21 cellular contexts compared by ENCODE assay signal in the genomic region with DNA sequence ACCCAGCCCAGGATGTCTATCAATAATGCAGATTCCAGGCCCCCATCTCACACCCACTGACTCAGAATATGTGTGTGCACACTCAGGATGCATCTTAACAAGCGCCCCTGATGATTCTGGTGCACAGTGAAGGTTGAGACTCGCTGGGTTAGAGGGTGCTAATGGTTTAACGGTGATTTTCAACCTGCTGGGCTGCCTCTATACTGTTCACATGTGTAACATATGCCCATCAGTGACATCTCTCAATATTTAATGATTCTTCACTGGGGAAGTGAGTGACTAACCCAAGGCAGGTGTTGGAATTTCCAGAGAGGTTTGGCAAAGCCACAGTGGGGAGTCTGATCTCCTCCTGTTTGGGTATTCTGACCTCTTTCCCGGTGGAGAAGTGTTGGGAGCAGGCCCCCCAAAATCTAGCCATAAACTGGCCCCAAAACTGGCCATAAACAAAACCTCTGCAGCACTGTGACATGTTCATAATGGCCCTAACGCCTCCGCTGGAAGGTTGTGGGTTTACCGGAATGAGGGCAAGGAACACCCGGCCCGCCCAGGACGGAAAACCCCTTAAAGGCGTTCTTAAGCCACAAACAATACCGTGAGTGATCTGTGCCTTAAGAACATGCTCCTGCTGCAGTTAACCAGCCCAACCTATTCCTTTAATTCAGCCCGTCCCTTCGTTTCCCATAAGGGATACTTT. TPM values are rescaled to one million over a fixed set of nuclear protein-coding genes. Genes with fewer than 3 reads are reported as not detected.
DNase-seq lines count a peak whose midpoint lies in the region; ATAC-seq and TF ChIP-seq lines count a peak whose summit lies in the region.
"Had no signal": no experiment of that assay in that cellular context is flagged by ENCODE, and none has a peak within 500 bp of the region (broad histone marks: within the 10 kb centered on the region; RNA-seq: fewer than 3 reads in every experiment).

No MANE protein-coding gene starts in this region.

- H3K9me3 ChIP-seq in MM.1S (replicated peaks; ENCODE audit: insufficient read depth, low read length) (no peaks in the 10 kb centered on the region), hepatocyte (ENCODE audit: low read depth) (no peaks in the 10 kb centered on the region)
- H3K9me3 ChIP-seq: colonic mucosa, transverse colon had no signal

- H2AFZ ChIP-seq in MM.1S (ENCODE audit: low read length), result no peak overlapping the region
- no peak overlapping the region for H2AFZ ChIP-seq in hepatocyte

- no peak for ATAC-seq in GM21515 (IDR thresholded peaks at IDR 0.05; ENCODE audit: unreplicated experiment)

- peaks cover 35% of the 10 kb centered on the region for H3K27me3 Mint-ChIP-seq in activated naive CD8-positive, alpha-beta T cell treated with anti-CD3 and anti-CD28 coated beads for 36 hours

- H3K27ac ChIP-seq in MM.1S (ENCODE audit: low read length), result no peak overlapping the region
- no peak overlapping the region for H3K27ac ChIP-seq in hepatocyte
- H3K27ac ChIP-seq: colonic mucosa, transverse colon had no signal

- H3K36me3 ChIP-seq in MM.1S (replicated peaks; ENCODE audit: insufficient read depth, low read length) (no peaks in the 10 kb centered on the region), hepatocyte (replicated peaks; ENCODE audit: insufficient read depth, low read depth) (no peaks in the 10 kb centered on the region)
- H3K36me3 ChIP-seq: colonic mucosa, transverse colon had no signal

- TF ChIP-seq CTCF in MM.1S (IDR thresholded peaks at IDR 0.05; ENCODE audit: low read length) (no peak), hepatocyte (IDR thresholded peaks at IDR 0.05; ENCODE audit: poor library complexity) (no peak)

- 68% methylated on average over 14 of the region's 14 CpGs for WGBS in hepatocyte (ENCODE audit: low lambda C conversion rate, missing lambda C conversion rate)

- peaks cover 27% of the 10 kb centered on the region for H3K4me1 Mint-ChIP-seq in activated naive CD8-positive, alpha-beta T cell treated with anti-CD3 and anti-CD28 coated beads for 36 hours
- H3K4me1 Mint-ChIP-seq: memory B cell had no signal

- no peaks in the 10 kb centered on the region for H3K9me2 ChIP-seq in MM.1S (replicated peaks; ENCODE audit: insufficient read depth, low read length)
- H3K9me2 ChIP-seq in hepatocyte (replicated peaks; ENCODE audit: insufficient read depth), result no peaks in the 10 kb centered on the region

- H3K36me3 Mint-ChIP-seq in activated naive CD8-positive, alpha-beta T cell treated with anti-CD3 and anti-CD28 coated beads for 36 hours, result no peaks in the 10 kb centered on the region
- H3K36me3 Mint-ChIP-seq: memory B cell had no signal

- no peaks in the 10 kb centered on the region for H3K79me2 ChIP-seq in MM.1S (ENCODE audit: low read length)
- H3K79me2 ChIP-seq in hepatocyte, result no peaks in the 10 kb centered on the region

- H3F3A ChIP-seq in MM.1S (ENCODE audit: insufficient read depth, low read length), result no peaks in the 10 kb centered on the region

- H3K4me2 ChIP-seq in MM.1S (ENCODE audit: low read depth, low read length) (no peak overlapping the region), hepatocyte (no peak overlapping the region)

- no peak overlapping the region for H3K27ac Mint-ChIP-seq in activated naive CD8-positive, alpha-beta T cell treated with anti-CD3 and anti-CD28 coated beads for 36 hours
- H3K27ac Mint-ChIP-seq: memory B cell, nephron progenitor cell had no signal

- no peaks in the 10 kb centered on the region for H3K9me3 Mint-ChIP-seq in activated naive CD8-positive, alpha-beta T cell treated with anti-CD3 and anti-CD28 coated beads for 36 hours
- H3K9me3 Mint-ChIP-seq: memory B cell, nephron progenitor cell had no signal

- H3K4me1 ChIP-seq in MM.1S (ENCODE audit: low read length) (no peaks in the 10 kb centered on the region), hepatocyte (ENCODE audit: insufficient read depth) (no peaks in the 10 kb centered on the region)
- H3K4me1 ChIP-seq: colonic mucosa had no signal

- H3K9ac ChIP-seq in MM.1S (ENCODE audit: low read length), result no peak overlapping the region

- peaks cover 65% of the 10 kb centered on the region for H3K27me3 ChIP-seq in MM.1S (replicated peaks; ENCODE audit: insufficient read depth, low read length)
- H3K27me3 ChIP-seq in hepatocyte, result peaks cover 50% of the 10 kb centered on the region

- H3K4me3 Mint-ChIP-seq in activated naive CD8-positive, alpha-beta T cell treated with anti-CD3 and anti-CD28 coated beads for 36 hours, result no peak overlapping the region
- H3K4me3 Mint-ChIP-seq: memory B cell, nephron progenitor cell had no signal

- no peaks in the 10 kb centered on the region for H4K20me1 ChIP-seq in MM.1S (ENCODE audit: insufficient read depth, low read length)
- H4K20me1 ChIP-seq in hepatocyte (ENCODE audit: insufficient read depth, poor library complexity, severe bottlenecking), result no peaks in the 10 kb centered on the region

- DNase-seq in Daoy (ENCODE audit: low read depth), result peak; percentile 67
- DNase-seq in MM.1S, result peak; percentile 25
- peak; percentile 67 for DNase-seq in activated naive CD8-positive, alpha-beta T cell treated with anti-CD3 and anti-CD28 coated beads for 36 hours
- DNase-seq in stimulated activated CD4-positive, alpha-beta T cell treated with anti-CD3 and anti-CD28 coated beads, Interleukin-15, amount 100 ng/mL, for 24 hours, result peak; percentile 65
- no peak for DNase-seq in NCI-H748 treated with DMSO at 0.1 percent for 48 hours (lab: John Stamatoyannopoulos, UW)
- DNase-seq in hepatocyte (ENCODE audit: low spot score), result no peak
- no peak for DNase-seq in NK-92 treated with Interleukin-12 subunit alpha and Interleukin-12 subunit beta, amount 100 ng/mL, for 24 hours (lab: John Stamatoyannopoulos, UW)
- DNase-seq: anterior cingulate cortex, colonic mucosa, DMS153, KBM-7, NCI-H1105, NCI-H345, nephron progenitor cell, transverse colon had no signal

- H3K4me3 ChIP-seq in MM.1S (ENCODE audit: low read length), result no peak overlapping the region
- no peak overlapping the region for H3K4me3 ChIP-seq in hepatocyte
- H3K4me3 ChIP-seq: colonic mucosa, transverse colon had no signal

RNA-seq across cellular contexts. Expression of gene DOC2B, which starts 4.1 kb away (rescaled TPM):
- 3.7 and 8.5 TPM in 2 replicates for total RNA-seq in Daoy (2014; rRNA removed; shearing (Covaris generic))
- total RNA-seq in activated naive CD8-positive, alpha-beta T cell treated with anti-CD3 and anti-CD28 coated beads for 36 hours, result under 1 TPM; 0.06 to 0.08 TPM
- total RNA-seq in hepatocyte, result 1.4 and 1.6 TPM in 2 replicates
- 0.59 and 1.1 TPM in 2 replicates for polyA plus RNA-seq in hepatocyte
- polyA plus RNA-seq: BJ had no signal

RNA-seq across cellular contexts. Expression of gene SCGB1C2, which starts 48.2 kb away (rescaled TPM):
- not detected in 2 replicates for total RNA-seq in Daoy (2014; rRNA removed; shearing (Covaris generic))
- not detected for total RNA-seq in activated naive CD8-positive, alpha-beta T cell treated with anti-CD3 and anti-CD28 coated beads for 36 hours
- not detected in 2 replicates for total RNA-seq in hepatocyte
- not detected in 2 replicates for polyA plus RNA-seq in hepatocyte
- total RNA-seq: colonic mucosa, endothelial cell of umbilical vein, pulmonary artery endothelial cell, SK-MEL-5, transverse colon had no signal
- polyA plus RNA-seq: BJ, endothelial cell of umbilical vein had no signal

Comparison
In these comparisons a context has a peak if more than half of its experiments do, and no peak if none do; other contexts are left out.
1. DNase-seq: peak in Daoy (single experiment), MM.1S (single experiment), activated naive CD8-positive, alpha-beta T cell treated with anti-CD3 and anti-CD28 coated beads for 36 hours (single experiment) and stimulated activated CD4-positive, alpha-beta T cell treated with anti-CD3 and anti-CD28 coated beads, Interleukin-15, amount 100 ng/mL, for 24 hours (single experiment); none in NCI-H748 treated with DMSO at 0.1 percent for 48 hours (single experiment), hepatocyte (single experiment) and NK-92 treated with Interleukin-12 subunit alpha and Interleukin-12 subunit beta, amount 100 ng/mL, for 24 hours (single experiment).